In genomic region chr3:46472056-46472455, GRCh38 we compare ENCODE assay signal across 23 cellular contexts. TPM values are rescaled to one million over a fixed set of nuclear protein-coding genes. Genes with fewer than 3 reads are reported as not detected.
"Had no signal": no experiment of that assay in that cellular context is flagged by ENCODE, and none has a peak within 500 bp of the region (broad histone marks: within the 10 kb centered on the region; RNA-seq: fewer than 3 reads in every experiment).

No MANE protein-coding gene starts in this region.

- H3K4me1 ChIP-seq: esophagus squamous epithelium, testis, transverse colon had no signal

- H3K4me3 Mint-ChIP-seq: effector memory CD8-positive, alpha-beta T cell; immature natural killer cell; naive thymus-derived CD4-positive, alpha-beta T cell; stimulated activated naive B cell treated with anti-CD40 and anti-IgM and Interleukin-4, amounts not matched to agents 10 μg/mL and 1 μg/mL and 100 μg/mL, for 72 hours; stimulated activated naive CD8-positive, alpha-beta T cell treated with anti-CD3 and anti-CD28 coated beads, Interleukin-15, amount 100 ng/mL, for 72 hours had no signal

- DNase-seq: central memory CD4-positive, alpha-beta T cell; effector memory CD8-positive, alpha-beta T cell; esophagus squamous epithelium; foreskin fibroblast; immature natural killer cell; kidney; left colon; naive thymus-derived CD4-positive, alpha-beta T cell; ovary; spleen; stimulated activated CD4-positive, alpha-beta T cell treated with anti-CD3 and anti-CD28 coated beads, Interleukin-2, amount 100 ng/mL, for 24 hours; stimulated activated CD4-positive, alpha-beta T cell treated with anti-CD3 and anti-CD28 coated beads, Interleukin-4, amount 100 ng/mL, for 4 hours; stimulated activated naive B cell treated with anti-CD40 and anti-IgM and Interleukin-4, amounts not matched to agents 10 μg/mL and 1 μg/mL and 100 μg/mL, for 72 hours; stimulated activated naive CD8-positive, alpha-beta T cell treated with anti-CD3 and anti-CD28 coated beads, Interleukin-15, amount 100 ng/mL, for 72 hours; testis; transverse colon had no signal

- H3K36me3 ChIP-seq: esophagus squamous epithelium, ovary, spleen, transverse colon had no signal

- H3K27me3 ChIP-seq: ovary, spleen, testis, transverse colon had no signal

- H3K4me3 ChIP-seq: esophagus squamous epithelium, ovary, spleen, testis, transverse colon had no signal

- H3K4me1 Mint-ChIP-seq: immature natural killer cell; naive thymus-derived CD4-positive, alpha-beta T cell; stimulated activated naive B cell treated with anti-CD40 and anti-IgM and Interleukin-4, amounts not matched to agents 10 μg/mL and 1 μg/mL and 100 μg/mL, for 72 hours; stimulated activated naive CD8-positive, alpha-beta T cell treated with anti-CD3 and anti-CD28 coated beads, Interleukin-15, amount 100 ng/mL, for 72 hours had no signal

- H3K27ac Mint-ChIP-seq: effector memory CD8-positive, alpha-beta T cell; immature natural killer cell; naive thymus-derived CD4-positive, alpha-beta T cell; stimulated activated naive B cell treated with anti-CD40 and anti-IgM and Interleukin-4, amounts not matched to agents 10 μg/mL and 1 μg/mL and 100 μg/mL, for 72 hours had no signal

- ATAC-seq: effector memory CD8-positive, alpha-beta T cell; left colon; naive thymus-derived CD4-positive, alpha-beta T cell; sciatic nerve; stimulated activated naive B cell treated with anti-CD40 and anti-IgM and Interleukin-4, amounts not matched to agents 10 μg/mL and 1 μg/mL and 100 μg/mL, for 72 hours; stimulated activated naive CD8-positive, alpha-beta T cell treated with anti-CD3 and anti-CD28 coated beads, Interleukin-15, amount 100 ng/mL, for 72 hours had no signal

- H3K9me3 ChIP-seq: ovary, testis, transverse colon had no signal

- H3K27ac ChIP-seq: esophagus squamous epithelium, ovary, testis, transverse colon had no signal

RNA-seq across cellular contexts. Expression of gene LTF, which starts 7.4 kb away (rescaled TPM):
- total RNA-seq: epithelial cell of proximal tubule had no signal

RNA-seq across cellular contexts. Expression of gene RTP3, which starts 25.7 kb away (rescaled TPM):
- total RNA-seq: epithelial cell of proximal tubule; esophagus squamous epithelium; kidney; left colon; lung microvascular endothelial cell; mesenteric fat pad; naive thymus-derived CD4-positive, alpha-beta T cell; ovary; posterior vena cava; sciatic nerve; spleen; subcutaneous adipose tissue; transverse colon; ureter had no signal
